In the genomic region with DNA sequence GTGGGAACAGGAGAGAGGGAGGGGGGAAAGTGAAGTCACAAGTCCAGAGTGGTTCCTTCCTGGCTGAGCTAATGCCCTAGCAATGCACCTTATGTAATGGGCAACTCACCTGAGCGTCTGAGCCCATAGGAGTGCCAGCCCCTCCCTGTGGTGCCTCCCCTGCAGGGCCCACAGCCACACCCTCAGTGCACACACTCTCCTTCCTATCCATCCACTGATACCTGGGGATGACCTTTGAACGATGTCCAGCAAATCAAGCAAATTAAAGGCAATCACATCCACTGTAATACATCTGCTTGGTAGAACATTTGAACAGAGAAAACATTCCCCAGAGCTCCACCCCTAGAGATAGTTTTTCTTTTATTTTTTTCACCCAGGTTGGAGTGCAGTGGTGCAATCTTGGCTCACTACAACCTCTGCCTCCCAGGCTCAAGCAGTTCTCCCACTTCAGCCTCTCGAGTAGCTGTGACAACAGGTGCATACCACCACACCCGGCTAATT, we compare ENCODE assay signal across 13 cellular contexts. TPM values are rescaled to one million over a fixed set of nuclear protein-coding genes. Genes with fewer than 3 reads are reported as not detected.
A peak's percentile ranks its signal among the peaks of the same experiment; 100 is the strongest.
DNase-seq lines count a peak whose midpoint lies in the region; ATAC-seq and TF ChIP-seq lines count a peak whose summit lies in the region.
"Had no signal": no experiment of that assay in that cellular context is flagged by ENCODE, and none has a peak within 500 bp of the region (broad histone marks: within the 10 kb centered on the region; RNA-seq: fewer than 3 reads in every experiment).

No MANE protein-coding gene starts in this region.

- CTCF ChIA-PET in PC-9 (lab: Charles Lee), result interaction anchor here (0.9 kb wide), 1 partner anchor 20 kb away, joined by 5 read pairs; no protein-coding TSS in a partner anchor

- peaks cover 60% of the 10 kb centered on the region for H3F3A ChIP-seq in PC-9 (ENCODE audit: insufficient read depth, low read depth)

- no TSS peak for BruUV-seq in PC-9 (replicated peaks; lab: Mats Ljungman, UMichigan)

- POLR2A ChIA-PET in activated naive CD8-positive, alpha-beta T cell treated with anti-CD3 and anti-CD28 coated beads, Interleukin-2, amount 10 ng/mL, durations not matched to agents 7 days and 5 days (lab: Charles Lee), result interaction anchor here (1.4 to 2.0 kb wide), 3 partner anchors 19 to 249 kb away, joined by 3 to 4 read pairs (median 4); partner anchors contain the start of genes MICAL2 and USP47
- POLR2A ChIA-PET in PC-9 (lab: Charles Lee; ENCODE audit: unreplicated experiment), result interaction anchor here (0.6 to 0.7 kb wide), 4 partner anchors 20 to 143 kb away, joined by 6 to 22 read pairs (median 12); partner anchors contain the start of gene MICAL2

- DNase-seq in activated naive CD8-positive, alpha-beta T cell treated with anti-CD3 and anti-CD28 coated beads, Interleukin-2, amount 10 ng/mL, durations not matched to agents 7 days and 5 days, result no peak
- no peak for DNase-seq in activated naive CD8-positive, alpha-beta T cell treated with anti-CD3 and anti-CD28 coated beads, Interleukin-2, amount 50 U/mL, for 24 hours
- DNase-seq in PC-9 (peak; percentile 78 to 97), foreskin keratinocyte (peak; percentile 97 to 98), tibial artery (peak; percentile 11 to 23), NCI-H774 (lab: John Stamatoyannopoulos, UW) (no peak)
- no peak for DNase-seq in activated CD4-positive, CD25-positive, alpha-beta regulatory T cell treated with anti-CD3 and anti-CD28 coated beads, Interleukin-2, amount 50 U/mL, for 72 hours
- DNase-seq: brain microvascular endothelial cell, NCI-H2171 had no signal

- no peak overlapping the region; the same call in 1 of the 2 replicates for H3K4me2 ChIP-seq in PC-9

- peaks cover 5% of the 10 kb centered on the region; the same call in 1 of the 2 replicates for H3K79me2 ChIP-seq in PC-9 (ENCODE audit: low read depth)

- H3K9me3 Mint-ChIP-seq in activated naive CD8-positive, alpha-beta T cell treated with anti-CD3 and anti-CD28 coated beads, Interleukin-2, amount 10 ng/mL, durations not matched to agents 7 days and 5 days, result no peaks in the 10 kb centered on the region
- no peaks in the 10 kb centered on the region for H3K9me3 Mint-ChIP-seq in activated naive CD8-positive, alpha-beta T cell treated with anti-CD3 and anti-CD28 coated beads, Interleukin-2, amount 50 U/mL, for 24 hours
- H3K9me3 Mint-ChIP-seq: memory B cell; stimulated activated memory B cell treated with anti-CD40 and anti-IgM and Interleukin-4, amounts not matched to agents 10 μg/mL and 1 μg/mL and 100 μg/mL, for 72 hours had no signal

- H3K4me3 ChIP-seq in PC-9, result no peak overlapping the region
- no peak overlapping the region for H3K4me3 ChIP-seq in tibial artery
- H3K4me3 ChIP-seq: SJCRH30 had no signal

- H4K20me1 ChIP-seq in PC-9 (ENCODE audit: insufficient read depth), result no peaks in the 10 kb centered on the region

- TF ChIP-seq CTCF in PC-9 (conservative IDR thresholded peaks at IDR 0.05), result no peak
- no peak for TF ChIP-seq CTCF in foreskin keratinocyte (conservative IDR thresholded peaks at IDR 0.05)
- no peak for TF ChIP-seq CTCF in tibial artery (IDR thresholded peaks at IDR 0.05)

- no peak overlapping the region for H2AFZ ChIP-seq in PC-9

- no peak for ATAC-seq in activated naive CD8-positive, alpha-beta T cell treated with anti-CD3 and anti-CD28 coated beads, Interleukin-2, amount 10 ng/mL, durations not matched to agents 7 days and 5 days (ENCODE audit: low read depth)
- no peak for ATAC-seq in activated naive CD8-positive, alpha-beta T cell treated with anti-CD3 and anti-CD28 coated beads, Interleukin-2, amount 50 U/mL, for 24 hours
- ATAC-seq in foreskin keratinocyte (peak; percentile 74), HG02884 (IDR thresholded peaks at IDR 0.05; ENCODE audit: unreplicated experiment) (no peak)
- ATAC-seq: stimulated activated memory B cell treated with anti-CD40 and anti-IgM and Interleukin-4, amounts not matched to agents 10 μg/mL and 1 μg/mL and 100 μg/mL, for 72 hours had no signal

- peaks cover 52% of the 10 kb centered on the region for H3K4me1 Mint-ChIP-seq in activated naive CD8-positive, alpha-beta T cell treated with anti-CD3 and anti-CD28 coated beads, Interleukin-2, amount 10 ng/mL, durations not matched to agents 7 days and 5 days
- peaks cover 46% of the 10 kb centered on the region for H3K4me1 Mint-ChIP-seq in activated naive CD8-positive, alpha-beta T cell treated with anti-CD3 and anti-CD28 coated beads, Interleukin-2, amount 50 U/mL, for 24 hours

- H3K27ac Mint-ChIP-seq in activated naive CD8-positive, alpha-beta T cell treated with anti-CD3 and anti-CD28 coated beads, Interleukin-2, amount 10 ng/mL, durations not matched to agents 7 days and 5 days, result peak overlapping the region; percentile 52
- H3K27ac Mint-ChIP-seq in activated naive CD8-positive, alpha-beta T cell treated with anti-CD3 and anti-CD28 coated beads, Interleukin-2, amount 50 U/mL, for 24 hours, result no peak overlapping the region
- H3K27ac Mint-ChIP-seq: memory B cell; stimulated activated memory B cell treated with anti-CD40 and anti-IgM and Interleukin-4, amounts not matched to agents 10 μg/mL and 1 μg/mL and 100 μg/mL, for 72 hours had no signal

- no peaks in the 10 kb centered on the region for H3K36me3 Mint-ChIP-seq in activated naive CD8-positive, alpha-beta T cell treated with anti-CD3 and anti-CD28 coated beads, Interleukin-2, amount 10 ng/mL, durations not matched to agents 7 days and 5 days
- H3K36me3 Mint-ChIP-seq in activated naive CD8-positive, alpha-beta T cell treated with anti-CD3 and anti-CD28 coated beads, Interleukin-2, amount 50 U/mL, for 24 hours (ENCODE audit: low read depth), result no peaks in the 10 kb centered on the region
- H3K36me3 Mint-ChIP-seq: memory B cell; stimulated activated memory B cell treated with anti-CD40 and anti-IgM and Interleukin-4, amounts not matched to agents 10 μg/mL and 1 μg/mL and 100 μg/mL, for 72 hours had no signal

- no peaks in the 10 kb centered on the region for H3K36me3 ChIP-seq in PC-9 (ENCODE audit: low read depth)
- no peaks in the 10 kb centered on the region for H3K36me3 ChIP-seq in tibial artery
- H3K36me3 ChIP-seq: brain microvascular endothelial cell, SJCRH30 had no signal

- intact Hi-C loops in PC-9 (cut with micrococcal nuclease; ENCODE audit: unreplicated experiment) (loop anchor here (5.0 kb wide), 2 partner anchors 44 to 131 kb away; no protein-coding TSS in a partner anchor), tibial artery (cut with DNase I; ENCODE audit: low total_unique reads) (no loop called here)

- H3K27ac ChIP-seq in PC-9 (peak overlapping the region; percentile 100), foreskin keratinocyte (peak overlapping the region; percentile 89), tibial artery (peak overlapping the region; percentile 84 to 91)
- H3K27ac ChIP-seq: SJCRH30 had no signal

- H3K27me3 ChIP-seq in PC-9 (ENCODE audit: insufficient read depth, low read depth), result no peaks in the 10 kb centered on the region
- H3K27me3 ChIP-seq in foreskin keratinocyte, result no peaks in the 10 kb centered on the region
- no peaks in the 10 kb centered on the region for H3K27me3 ChIP-seq in tibial artery
- H3K27me3 ChIP-seq: brain microvascular endothelial cell, SJCRH30 had no signal

- H3K4me1 ChIP-seq in PC-9 (replicated peaks; ENCODE audit: insufficient read depth) (peaks cover 70% of the 10 kb centered on the region), foreskin keratinocyte (peaks cover 59% of the 10 kb centered on the region), tibial artery (peaks cover 0 to 74% (median 47%) of the 10 kb centered on the region in 4 donors)

- no peaks in the 10 kb centered on the region for H3K9me3 ChIP-seq in PC-9 (ENCODE audit: insufficient read depth, low read depth)
- H3K9me3 ChIP-seq in tibial artery, result no peaks in the 10 kb centered on the region
- H3K9me3 ChIP-seq: SJCRH30 had no signal

- no peaks in the 10 kb centered on the region for H3K9me2 ChIP-seq in PC-9 (ENCODE audit: insufficient read depth)

- peaks cover 6% of the 10 kb centered on the region for H3K27me3 Mint-ChIP-seq in activated naive CD8-positive, alpha-beta T cell treated with anti-CD3 and anti-CD28 coated beads, Interleukin-2, amount 10 ng/mL, durations not matched to agents 7 days and 5 days
- H3K27me3 Mint-ChIP-seq in activated naive CD8-positive, alpha-beta T cell treated with anti-CD3 and anti-CD28 coated beads, Interleukin-2, amount 50 U/mL, for 24 hours, result no peaks in the 10 kb centered on the region

- no peak overlapping the region for H3K4me3 Mint-ChIP-seq in activated naive CD8-positive, alpha-beta T cell treated with anti-CD3 and anti-CD28 coated beads, Interleukin-2, amount 10 ng/mL, durations not matched to agents 7 days and 5 days
- H3K4me3 Mint-ChIP-seq in activated naive CD8-positive, alpha-beta T cell treated with anti-CD3 and anti-CD28 coated beads, Interleukin-2, amount 50 U/mL, for 24 hours, result no peak overlapping the region
- H3K4me3 Mint-ChIP-seq: memory B cell; stimulated activated memory B cell treated with anti-CD40 and anti-IgM and Interleukin-4, amounts not matched to agents 10 μg/mL and 1 μg/mL and 100 μg/mL, for 72 hours had no signal

RNA-seq across cellular contexts. Expression of gene MICAL2, which starts 19.6 kb away (rescaled TPM):
- total RNA-seq in activated naive CD8-positive, alpha-beta T cell treated with anti-CD3 and anti-CD28 coated beads, Interleukin-2, amount 10 ng/mL, durations not matched to agents 7 days and 5 days, result 10 to 100 TPM; 36.9 to 42.6 TPM
- total RNA-seq in PC-9 (2021) (30.5 and 32.4 TPM in 2 replicates), foreskin keratinocyte (185 and 192 TPM in 2 replicates)
- polyA plus RNA-seq in foreskin keratinocyte, result 40.2 and 42.9 TPM in 2 replicates

Comparison
In these comparisons a context has a peak if more than half of its experiments do, and no peak if none do; other contexts are left out.
1. DNase-seq: peak in PC-9 (2 of 2), foreskin keratinocyte (2 of 2) and tibial artery (2 of 2); none in activated naive CD8-positive, alpha-beta T cell treated with anti-CD3 and anti-CD28 coated beads, Interleukin-2, amount 10 ng/mL, durations not matched to agents 7 days and 5 days (single experiment), activated naive CD8-positive, alpha-beta T cell treated with anti-CD3 and anti-CD28 coated beads, Interleukin-2, amount 50 U/mL, for 24 hours (single experiment), activated CD4-positive, CD25-positive, alpha-beta regulatory T cell treated with anti-CD3 and anti-CD28 coated beads, Interleukin-2, amount 50 U/mL, for 72 hours (single experiment) and NCI-H774 (single experiment).
2. Peak in every context shown above with its lines, with median percentiles within 50 percentile points of each other: H3K27ac ChIP-seq.